In the genomic region with DNA sequence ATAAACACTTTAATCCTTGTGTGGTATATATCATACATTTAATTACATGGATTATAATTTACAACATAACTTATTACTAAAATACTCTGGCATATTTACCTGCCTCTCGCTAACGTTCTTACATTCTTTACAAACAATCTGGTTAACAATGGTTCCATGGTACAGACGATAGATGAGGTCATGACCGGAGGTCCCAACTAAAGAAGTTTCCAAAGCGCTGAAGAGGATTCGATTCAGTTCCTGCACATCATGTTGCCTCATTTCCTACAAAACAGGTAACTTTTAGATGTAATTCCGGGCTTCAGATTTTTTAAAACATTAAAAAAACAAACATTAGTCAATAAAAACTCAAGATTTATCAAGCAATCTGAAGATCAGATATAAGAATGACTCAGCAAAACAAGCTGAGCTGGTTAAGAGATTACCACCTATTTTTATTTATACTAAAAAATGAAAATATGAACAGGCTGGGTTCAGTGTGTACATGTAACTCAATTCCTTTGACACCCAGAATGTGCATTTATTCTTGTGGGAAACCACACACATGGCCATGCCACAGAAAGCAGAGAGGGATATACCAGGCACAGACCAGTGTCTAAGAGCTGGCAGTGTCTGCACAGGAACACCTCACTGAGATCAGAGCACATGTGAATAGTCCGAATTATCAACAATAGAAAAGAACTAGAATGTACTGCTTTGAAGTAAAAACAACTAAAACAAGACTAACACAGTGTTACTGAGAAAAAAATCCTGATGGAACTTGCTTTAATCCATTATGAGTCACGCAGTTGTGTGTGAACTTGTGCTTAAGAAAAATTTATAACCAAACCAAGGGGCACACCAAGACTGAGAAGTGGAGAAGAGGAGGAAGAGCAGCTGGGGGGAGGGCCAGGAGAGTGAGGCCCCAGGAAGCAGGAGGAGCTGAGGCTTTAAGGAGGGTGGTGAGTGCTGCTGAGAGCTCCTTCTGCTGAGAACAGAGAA, we compare ENCODE assay signal across 1 cellular context.
TF ChIP-seq lines count a peak whose summit lies in the region.

No MANE protein-coding gene starts in this region.

TF ChIP-seq in A549, 52 proteins besides CTCF, POLR2A, EP300 and RAD21 (continued from another document):
- TF ChIP-seq HMGXB4 (CRISPR knock-in tag; IDR thresholded peaks at IDR 0.05; ENCODE audit: borderline replicate concordance) (no peak), CBX8 (IDR thresholded peaks at IDR 0.05) (no peak), HOXB5 (CRISPR knock-in tag; IDR thresholded peaks at IDR 0.05) (peak; percentile 70; the same call in 1 of the 2 replicates), MAX (IDR thresholded peaks at IDR 0.05) (peak; percentile 44), NR3C1 (IDR thresholded peaks at IDR 0.05) (no peak), RARB (CRISPR knock-in tag; IDR thresholded peaks at IDR 0.05) (no peak; the same call in 1 of the 2 replicates), CHD4 (IDR thresholded peaks at IDR 0.05; ENCODE audit: borderline replicate concordance) (no peak), ZNF302 (CRISPR knock-in tag; IDR thresholded peaks at IDR 0.05) (no peak; the same call in 1 of the 2 replicates), BCL3 (IDR thresholded peaks at IDR 0.05) (no peak), MYC (IDR thresholded peaks at IDR 0.05; ENCODE audit: borderline replicate concordance, low read length) (no peak), JUN (IDR thresholded peaks at IDR 0.05) (peak in 1 of 2 experiments; percentile 76; a peak in 2 of 5 replicates), PHF8 (IDR thresholded peaks at IDR 0.05; ENCODE audit: borderline replicate concordance, low read depth) (no peak), MAFK (IDR thresholded peaks at IDR 0.05; ENCODE audit: partially characterized antibody) (peak; percentile 99), RCOR1 (IDR thresholded peaks at IDR 0.05; ENCODE audit: low read depth, low read length) (no peak), KDM1A (IDR thresholded peaks at IDR 0.05; ENCODE audit: low read depth) (no peak), JUNB (IDR thresholded peaks at IDR 0.05) (no peak; the same call in 1 of the 2 replicates), HES2 (IDR thresholded peaks at IDR 0.05) (no peak), TFCP2L1 (CRISPR knock-in tag; IDR thresholded peaks at IDR 0.05) (no peak), USF2 (IDR thresholded peaks at IDR 0.05) (no peak), GATA3 (IDR thresholded peaks at IDR 0.05; ENCODE audit: borderline replicate concordance) (peak; percentile 53), ZC3H11A (IDR thresholded peaks at IDR 0.05) (no peak), FOSB (CRISPR knock-in tag; IDR thresholded peaks at IDR 0.05) (no peak), ESRRA (IDR thresholded peaks at IDR 0.05; ENCODE audit: borderline replicate concordance, low read length) (no peak), HOXA7 (CRISPR knock-in tag; IDR thresholded peaks at IDR 0.05) (no peak; the same call in none of the 2 replicates)
- TF ChIP-seq, protein P1, sequence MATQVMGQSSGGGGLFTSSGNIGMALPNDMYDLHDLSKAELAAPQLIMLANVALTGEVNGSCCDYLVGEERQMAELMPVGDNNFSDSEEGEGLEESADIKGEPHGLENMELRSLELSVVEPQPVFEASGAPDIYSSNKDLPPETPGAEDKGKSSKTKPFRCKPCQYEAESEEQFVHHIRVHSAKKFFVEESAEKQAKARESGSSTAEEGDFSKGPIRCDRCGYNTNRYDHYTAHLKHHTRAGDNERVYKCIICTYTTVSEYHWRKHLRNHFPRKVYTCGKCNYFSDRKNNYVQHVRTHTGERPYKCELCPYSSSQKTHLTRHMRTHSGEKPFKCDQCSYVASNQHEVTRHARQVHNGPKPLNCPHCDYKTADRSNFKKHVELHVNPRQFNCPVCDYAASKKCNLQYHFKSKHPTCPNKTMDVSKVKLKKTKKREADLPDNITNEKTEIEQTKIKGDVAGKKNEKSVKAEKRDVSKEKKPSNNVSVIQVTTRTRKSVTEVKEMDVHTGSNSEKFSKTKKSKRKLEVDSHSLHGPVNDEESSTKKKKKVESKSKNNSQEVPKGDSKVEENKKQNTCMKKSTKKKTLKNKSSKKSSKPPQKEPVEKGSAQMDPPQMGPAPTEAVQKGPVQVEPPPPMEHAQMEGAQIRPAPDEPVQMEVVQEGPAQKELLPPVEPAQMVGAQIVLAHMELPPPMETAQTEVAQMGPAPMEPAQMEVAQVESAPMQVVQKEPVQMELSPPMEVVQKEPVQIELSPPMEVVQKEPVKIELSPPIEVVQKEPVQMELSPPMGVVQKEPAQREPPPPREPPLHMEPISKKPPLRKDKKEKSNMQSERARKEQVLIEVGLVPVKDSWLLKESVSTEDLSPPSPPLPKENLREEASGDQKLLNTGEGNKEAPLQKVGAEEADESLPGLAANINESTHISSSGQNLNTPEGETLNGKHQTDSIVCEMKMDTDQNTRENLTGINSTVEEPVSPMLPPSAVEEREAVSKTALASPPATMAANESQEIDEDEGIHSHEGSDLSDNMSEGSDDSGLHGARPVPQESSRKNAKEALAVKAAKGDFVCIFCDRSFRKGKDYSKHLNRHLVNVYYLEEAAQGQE (IDR thresholded peaks at IDR 0.05) = no peak
- TF ChIP-seq, protein P2, sequence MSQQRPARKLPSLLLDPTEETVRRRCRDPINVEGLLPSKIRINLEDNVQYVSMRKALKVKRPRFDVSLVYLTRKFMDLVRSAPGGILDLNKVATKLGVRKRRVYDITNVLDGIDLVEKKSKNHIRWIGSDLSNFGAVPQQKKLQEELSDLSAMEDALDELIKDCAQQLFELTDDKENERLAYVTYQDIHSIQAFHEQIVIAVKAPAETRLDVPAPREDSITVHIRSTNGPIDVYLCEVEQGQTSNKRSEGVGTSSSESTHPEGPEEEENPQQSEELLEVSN (IDR thresholded peaks at IDR 0.05; ENCODE audit: borderline replicate concordance, low read depth) = peak; percentile 16; the same call in 1 of the 2 replicates
- TF ChIP-seq, protein P3, sequence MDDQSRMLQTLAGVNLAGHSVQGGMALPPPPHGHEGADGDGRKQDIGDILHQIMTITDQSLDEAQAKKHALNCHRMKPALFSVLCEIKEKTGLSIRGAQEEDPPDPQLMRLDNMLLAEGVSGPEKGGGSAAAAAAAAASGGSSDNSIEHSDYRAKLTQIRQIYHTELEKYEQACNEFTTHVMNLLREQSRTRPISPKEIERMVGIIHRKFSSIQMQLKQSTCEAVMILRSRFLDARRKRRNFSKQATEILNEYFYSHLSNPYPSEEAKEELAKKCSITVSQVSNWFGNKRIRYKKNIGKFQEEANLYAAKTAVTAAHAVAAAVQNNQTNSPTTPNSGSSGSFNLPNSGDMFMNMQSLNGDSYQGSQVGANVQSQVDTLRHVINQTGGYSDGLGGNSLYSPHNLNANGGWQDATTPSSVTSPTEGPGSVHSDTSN (IDR thresholded peaks at IDR 0.05) = no peak
TF ChIP-seq in A549: peak in this region for 13.
